Comparison of ENCODE assay signal across 32 cellular contexts in genomic region chr3:186594591-186595113, GRCh38. TPM values are rescaled to one million over a fixed set of nuclear protein-coding genes. Genes with fewer than 3 reads are reported as not detected.
"Had no signal": no experiment of that assay in that cellular context is flagged by ENCODE, and none has a peak within 500 bp of the region (broad histone marks: within the 10 kb centered on the region; RNA-seq: fewer than 3 reads in every experiment).

No MANE protein-coding gene starts in this region.

- H3K4me3 Mint-ChIP-seq: activated CD8-positive, alpha-beta T cell treated with anti-CD3 and anti-CD28 coated beads, Interleukin-2, amount 10 ng/mL, durations not matched to agents 7 days and 5 days; activated T-helper 17 cell treated with anti-CD3 and anti-CD28 coated beads, Interleukin-2, amount 50 U/mL, for 72 hours; naive B cell; neural progenitor cell had no signal

- H3K4me2 ChIP-seq: neural progenitor cell had no signal

- DNase-seq: activated CD4-positive, alpha-beta T cell treated with anti-CD3 and anti-CD28 coated beads for 1 hour; activated CD4-positive, alpha-beta T cell treated with anti-CD3 and anti-CD28 coated beads, Interleukin-2, amount 50 U/mL, for 1 hour; activated CD8-positive, alpha-beta T cell treated with anti-CD3 and anti-CD28 coated beads, Interleukin-2, amount 10 ng/mL, durations not matched to agents 7 days and 5 days; activated T-cell treated with anti-CD3 and anti-CD28 coated beads, Interleukin-2, amount 50 U/mL, for 1 hour; aorta; brain microvascular endothelial cell; caudate nucleus; dermis blood vessel endothelial cell; effector CD8-positive, alpha-beta T cell; erythroblast; foreskin fibroblast; heart right ventricle; left colon; naive B cell; stimulated activated CD4-positive, alpha-beta T cell treated with anti-CD3 and anti-CD28 coated beads, Interleukin-1b, Interleukin-23, amount 100 ng/mL, for 48 hours; T-helper 9 cell; transverse colon had no signal

- H3K27me3 Mint-ChIP-seq: activated T-helper 17 cell treated with anti-CD3 and anti-CD28 coated beads, Interleukin-2, amount 50 U/mL, for 72 hours had no signal

- H3K4me3 ChIP-seq: heart right ventricle, lung, neural progenitor cell, prostate gland, transverse colon had no signal

- ATAC-seq: activated CD8-positive, alpha-beta T cell treated with anti-CD3 and anti-CD28 coated beads, Interleukin-2, amount 10 ng/mL, durations not matched to agents 7 days and 5 days; activated naive CD4-positive, alpha-beta T cell treated with anti-CD3 and anti-CD28 coated beads, Interleukin-2, amount 50 U/mL, for 72 hours; activated T-helper 17 cell treated with anti-CD3 and anti-CD28 coated beads, Interleukin-2, amount 50 U/mL, for 72 hours; heart right ventricle had no signal

- H3K27me3 ChIP-seq: brain microvascular endothelial cell, heart right ventricle, transverse colon had no signal

- H3K4me1 Mint-ChIP-seq: naive B cell had no signal

- H3K36me3 Mint-ChIP-seq: activated naive CD4-positive, alpha-beta T cell treated with anti-CD3 and anti-CD28 coated beads, Interleukin-2, amount 50 U/mL, for 72 hours; naive B cell; neural progenitor cell had no signal

- H3K4me1 ChIP-seq: neural progenitor cell, prostate gland had no signal

- H3K36me3 ChIP-seq: brain microvascular endothelial cell, heart right ventricle, neural progenitor cell, prostate gland, transverse colon had no signal

- H3K9me3 ChIP-seq: heart right ventricle, prostate gland, transverse colon had no signal

- FAIRE-seq: keratinocyte, urothelium cell line had no signal

- H3K27ac ChIP-seq: brain microvascular endothelial cell, heart right ventricle, neural progenitor cell, prostate gland, transverse colon had no signal

- H3K9ac ChIP-seq: neural progenitor cell had no signal

- H2AFZ ChIP-seq: neural progenitor cell had no signal

- H3K27ac Mint-ChIP-seq: activated CD8-positive, alpha-beta T cell treated with anti-CD3 and anti-CD28 coated beads, Interleukin-2, amount 10 ng/mL, durations not matched to agents 7 days and 5 days; activated naive CD4-positive, alpha-beta T cell treated with anti-CD3 and anti-CD28 coated beads, Interleukin-2, amount 50 U/mL, for 72 hours; activated T-helper 17 cell treated with anti-CD3 and anti-CD28 coated beads, Interleukin-2, amount 50 U/mL, for 72 hours; neural progenitor cell had no signal

- H3K9me3 Mint-ChIP-seq: activated naive CD4-positive, alpha-beta T cell treated with anti-CD3 and anti-CD28 coated beads, Interleukin-2, amount 50 U/mL, for 72 hours; activated T-helper 17 cell treated with anti-CD3 and anti-CD28 coated beads, Interleukin-2, amount 50 U/mL, for 72 hours; naive B cell; neural progenitor cell had no signal

RNA-seq across cellular contexts. Expression of gene AHSG, which starts 18.2 kb away (rescaled TPM):
- total RNA-seq: activated CD8-positive, alpha-beta T cell treated with anti-CD3 and anti-CD28 coated beads, Interleukin-2, amount 10 ng/mL, durations not matched to agents 7 days and 5 days; activated T-helper 17 cell treated with anti-CD3 and anti-CD28 coated beads, Interleukin-2, amount 50 U/mL, for 72 hours; aorta; dermis blood vessel endothelial cell; fibroblast of lung; heart right ventricle; left colon; mesenteric fat pad; osteocyte; prostate gland; T-helper 1 cell treated with Interleukin-12 subunit alpha and Interleukin-12 subunit beta and Interleukin-4 antibody, amounts not matched to agents 30 ng/mL and 1 ng/mL, for 36 hours; temporal lobe; transverse colon had no signal
- polyA plus RNA-seq: fibroblast of lung, heart right ventricle had no signal

RNA-seq across cellular contexts. Expression of gene FETUB, which starts 45.5 kb away (rescaled TPM):
- total RNA-seq: activated CD8-positive, alpha-beta T cell treated with anti-CD3 and anti-CD28 coated beads, Interleukin-2, amount 10 ng/mL, durations not matched to agents 7 days and 5 days; activated naive CD4-positive, alpha-beta T cell treated with anti-CD3 and anti-CD28 coated beads, Interleukin-2, amount 50 U/mL, for 72 hours; activated T-helper 17 cell treated with anti-CD3 and anti-CD28 coated beads, Interleukin-2, amount 50 U/mL, for 72 hours; aorta; dermis blood vessel endothelial cell; fibroblast of lung; left colon; lung; mesenteric fat pad; mucosa of gallbladder; osteocyte; prostate gland; skeletal muscle tissue; T-helper 1 cell treated with Interleukin-12 subunit alpha and Interleukin-12 subunit beta and Interleukin-4 antibody, amounts not matched to agents 30 ng/mL and 1 ng/mL, for 36 hours; temporal lobe; transverse colon had no signal
- polyA plus RNA-seq: adipose tissue, aorta, fibroblast of lung, heart right ventricle, lung had no signal
